ENCODE assay signal across 1 cellular context in genomic region chr1:203025721-203026665, GRCh38.
TF ChIP-seq lines count a peak whose summit lies in the region.

Gene PPFIA4 (plus strand): TSS chr1:203026491. CDS start chr1:203039009, 12,518 bp downstream.

TF ChIP-seq in HEK293, 187 proteins besides CTCF, POLR2A, EP300 and RAD21 (continued from another document):
- TF ChIP-seq, protein P1, sequence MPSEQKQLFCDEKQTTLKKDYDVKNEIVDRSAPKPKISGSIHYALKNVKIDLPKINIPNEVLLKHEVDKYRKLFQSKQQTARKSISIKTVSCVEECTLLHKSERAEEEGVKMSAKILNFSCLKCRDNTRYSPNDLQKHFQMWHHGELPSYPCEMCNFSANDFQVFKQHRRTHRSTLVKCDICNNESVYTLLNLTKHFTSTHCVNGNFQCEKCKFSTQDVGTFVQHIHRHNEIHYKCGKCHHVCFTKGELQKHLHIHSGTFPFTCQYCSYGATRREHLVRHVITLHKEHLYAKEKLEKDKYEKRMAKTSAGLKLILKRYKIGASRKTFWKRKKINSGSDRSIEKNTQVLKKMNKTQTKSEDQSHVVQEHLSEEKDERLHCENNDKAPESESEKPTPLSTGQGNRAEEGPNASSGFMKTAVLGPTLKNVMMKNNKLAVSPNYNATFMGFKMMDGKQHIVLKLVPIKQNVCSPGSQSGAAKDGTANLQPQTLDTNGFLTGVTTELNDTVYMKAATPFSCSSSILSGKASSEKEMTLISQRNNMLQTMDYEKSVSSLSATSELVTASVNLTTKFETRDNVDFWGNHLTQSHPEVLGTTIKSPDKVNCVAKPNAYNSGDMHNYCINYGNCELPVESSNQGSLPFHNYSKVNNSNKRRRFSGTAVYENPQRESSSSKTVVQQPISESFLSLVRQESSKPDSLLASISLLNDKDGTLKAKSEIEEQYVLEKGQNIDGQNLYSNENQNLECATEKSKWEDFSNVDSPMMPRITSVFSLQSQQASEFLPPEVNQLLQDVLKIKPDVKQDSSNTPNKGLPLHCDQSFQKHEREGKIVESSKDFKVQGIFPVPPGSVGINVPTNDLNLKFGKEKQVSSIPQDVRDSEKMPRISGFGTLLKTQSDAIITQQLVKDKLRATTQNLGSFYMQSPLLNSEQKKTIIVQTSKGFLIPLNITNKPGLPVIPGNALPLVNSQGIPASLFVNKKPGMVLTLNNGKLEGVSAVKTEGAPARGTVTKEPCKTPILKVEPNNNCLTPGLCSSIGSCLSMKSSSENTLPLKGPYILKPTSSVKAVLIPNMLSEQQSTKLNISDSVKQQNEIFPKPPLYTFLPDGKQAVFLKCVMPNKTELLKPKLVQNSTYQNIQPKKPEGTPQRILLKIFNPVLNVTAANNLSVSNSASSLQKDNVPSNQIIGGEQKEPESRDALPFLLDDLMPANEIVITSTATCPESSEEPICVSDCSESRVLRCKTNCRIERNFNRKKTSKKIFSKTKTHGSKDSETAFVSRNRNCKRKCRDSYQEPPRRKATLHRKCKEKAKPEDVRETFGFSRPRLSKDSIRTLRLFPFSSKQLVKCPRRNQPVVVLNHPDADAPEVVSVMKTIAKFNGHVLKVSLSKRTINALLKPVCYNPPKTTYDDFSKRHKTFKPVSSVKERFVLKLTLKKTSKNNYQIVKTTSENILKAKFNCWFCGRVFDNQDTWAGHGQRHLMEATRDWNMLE (tag by site-specific recombination; conservative IDR thresholded peaks at IDR 0.05; ENCODE audit: low read depth), result peak; percentile 61; the same call in 1 of the 2 replicates
- no peak for TF ChIP-seq ZNF623 (tag by site-specific recombination; IDR thresholded peaks at IDR 0.05)
- TF ChIP-seq ZNF549 (tag by site-specific recombination; IDR thresholded peaks at IDR 0.05), result no peak
- TF ChIP-seq, protein P2, sequence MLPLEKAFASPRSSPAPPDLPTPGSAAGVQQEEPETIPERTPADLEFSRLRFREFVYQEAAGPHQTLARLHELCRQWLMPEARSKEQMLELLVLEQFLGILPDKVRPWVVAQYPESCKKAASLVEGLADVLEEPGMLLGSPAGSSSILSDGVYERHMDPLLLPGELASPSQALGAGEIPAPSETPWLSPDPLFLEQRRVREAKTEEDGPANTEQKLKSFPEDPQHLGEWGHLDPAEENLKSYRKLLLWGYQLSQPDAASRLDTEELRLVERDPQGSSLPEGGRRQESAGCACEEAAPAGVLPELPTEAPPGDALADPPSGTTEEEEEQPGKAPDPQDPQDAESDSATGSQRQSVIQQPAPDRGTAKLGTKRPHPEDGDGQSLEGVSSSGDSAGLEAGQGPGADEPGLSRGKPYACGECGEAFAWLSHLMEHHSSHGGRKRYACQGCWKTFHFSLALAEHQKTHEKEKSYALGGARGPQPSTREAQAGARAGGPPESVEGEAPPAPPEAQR (tag by site-specific recombination; IDR thresholded peaks at IDR 0.05), result no peak
- TF ChIP-seq ZNF184 (tag by site-specific recombination; IDR thresholded peaks at IDR 0.05), result no peak
- TF ChIP-seq PRDM1 (tag by site-specific recombination; IDR thresholded peaks at IDR 0.05), result no peak
- TF ChIP-seq ZNF585B (tag by site-specific recombination; IDR thresholded peaks at IDR 0.05), result no peak
- no peak for TF ChIP-seq ZNF777 (tag by site-specific recombination; IDR thresholded peaks at IDR 0.05; ENCODE audit: borderline replicate concordance)
- TF ChIP-seq, protein P3, sequence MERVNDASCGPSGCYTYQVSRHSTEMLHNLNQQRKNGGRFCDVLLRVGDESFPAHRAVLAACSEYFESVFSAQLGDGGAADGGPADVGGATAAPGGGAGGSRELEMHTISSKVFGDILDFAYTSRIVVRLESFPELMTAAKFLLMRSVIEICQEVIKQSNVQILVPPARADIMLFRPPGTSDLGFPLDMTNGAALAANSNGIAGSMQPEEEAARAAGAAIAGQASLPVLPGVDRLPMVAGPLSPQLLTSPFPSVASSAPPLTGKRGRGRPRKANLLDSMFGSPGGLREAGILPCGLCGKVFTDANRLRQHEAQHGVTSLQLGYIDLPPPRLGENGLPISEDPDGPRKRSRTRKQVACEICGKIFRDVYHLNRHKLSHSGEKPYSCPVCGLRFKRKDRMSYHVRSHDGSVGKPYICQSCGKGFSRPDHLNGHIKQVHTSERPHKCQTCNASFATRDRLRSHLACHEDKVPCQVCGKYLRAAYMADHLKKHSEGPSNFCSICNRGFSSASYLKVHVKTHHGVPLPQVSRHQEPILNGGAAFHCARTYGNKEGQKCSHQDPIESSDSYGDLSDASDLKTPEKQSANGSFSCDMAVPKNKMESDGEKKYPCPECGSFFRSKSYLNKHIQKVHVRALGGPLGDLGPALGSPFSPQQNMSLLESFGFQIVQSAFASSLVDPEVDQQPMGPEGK (tag by site-specific recombination; IDR thresholded peaks at IDR 0.05), result peak; percentile 44; the same call in 1 of the 2 replicates
- TF ChIP-seq PRDM10 (tag by site-specific recombination; IDR thresholded peaks at IDR 0.05), result peak; percentile 40; the same call in 1 of the 2 replicates
- TF ChIP-seq ZNF335 (tag by site-specific recombination; conservative IDR thresholded peaks at IDR 0.05), result peak; percentile 80
- TF ChIP-seq ZNF155 (tag by site-specific recombination; IDR thresholded peaks at IDR 0.05), result no peak
- TF ChIP-seq HIC1 (tag by site-specific recombination; IDR thresholded peaks at IDR 0.05), result peak; percentile 53; the same call in 1 of the 2 replicates
- TF ChIP-seq ZNF366 (tag by site-specific recombination; conservative IDR thresholded peaks at IDR 0.05), result peak; percentile 56; the same call in 1 of the 2 replicates
- peak; percentile 79; the same call in 1 of the 2 replicates for TF ChIP-seq ZXDB (tag by site-specific recombination; IDR thresholded peaks at IDR 0.05)
- TF ChIP-seq ZNF239 (tag by site-specific recombination; IDR thresholded peaks at IDR 0.05), result no peak
- no peak for TF ChIP-seq ZNF776 (tag by site-specific recombination; IDR thresholded peaks at IDR 0.05; ENCODE audit: borderline replicate concordance)
- peak; percentile 59; the same call in 1 of the 2 replicates for TF ChIP-seq ZNF341 (tag by site-specific recombination; IDR thresholded peaks at IDR 0.05; ENCODE audit: low read depth)
- TF ChIP-seq INSM2 (tag by site-specific recombination; IDR thresholded peaks at IDR 0.05), result 0 out of 2 replicates have a peak, but pooled peaks have one; percentile 10
- TF ChIP-seq ZNF26 (tag by site-specific recombination; IDR thresholded peaks at IDR 0.05), result no peak
- no peak for TF ChIP-seq HOXA7 (CRISPR knock-in tag; IDR thresholded peaks at IDR 0.05; ENCODE audit: borderline replicate concordance)
- TF ChIP-seq REST (tag by site-specific recombination; IDR thresholded peaks at IDR 0.05), result no peak
